In the genomic region with DNA sequence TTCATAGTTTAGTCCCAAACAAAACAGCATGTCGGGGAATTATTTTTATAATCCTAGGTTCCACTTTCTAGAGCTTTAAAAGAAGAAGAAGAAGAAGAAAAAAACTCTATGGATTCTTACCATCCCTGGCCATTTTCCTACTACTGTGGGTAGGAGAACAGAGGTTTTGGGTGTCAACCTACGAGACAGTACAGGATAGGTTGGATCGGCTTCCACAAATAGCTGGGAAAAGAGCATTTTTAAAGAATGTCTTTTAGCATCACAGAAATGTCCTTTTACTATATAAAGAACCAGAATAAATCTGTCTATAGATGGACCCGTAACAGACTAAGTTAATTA, we compare ENCODE assay signal across 9 cellular contexts.
DNase-seq lines count a peak whose midpoint lies in the region; ATAC-seq, FAIRE-seq and TF ChIP-seq lines count a peak whose summit lies in the region.
"Had no signal": no experiment of that assay in that cellular context is flagged by ENCODE, and none has a peak within 500 bp of the region (broad histone marks: within the 10 kb centered on the region; RNA-seq: fewer than 3 reads in every experiment).

No MANE protein-coding gene starts in this region.

- H4K91ac ChIP-seq in IMR-90 (ENCODE audit: insufficient read depth, low read depth, low read length), result peak overlapping the region; percentile 60

- peak overlapping the region; percentile 64 to 71; a peak in 3 of 4 replicates for H4K8ac ChIP-seq in IMR-90 (ENCODE audit: low read depth in 2 of 2, low read length in 2 of 2)

- 0 out of 2 replicates have a peak overlapping the region, but pooled peaks have one; percentile 64 for H2BK20ac ChIP-seq in IMR-90 (ENCODE audit: low read depth, low read length)

- no peak overlapping the region for H2AFZ ChIP-seq in IMR-90 (replicated peaks; ENCODE audit: low read length, poor library complexity)

- peak overlapping the region; percentile 79; the same call in 1 of the 2 replicates for H3K4ac ChIP-seq in IMR-90 (ENCODE audit: low read depth, low read length)

- TF ChIP-seq CTCF in IMR-90 (conservative IDR thresholded peaks at IDR 0.05; ENCODE audit: low read depth, low read length), result no peak
- TF ChIP-seq CTCF in esophagus squamous epithelium (IDR thresholded peaks at IDR 0.05), result no peak
- no peak for TF ChIP-seq CTCF in kidney (IDR thresholded peaks at IDR 0.05; ENCODE audit: borderline replicate concordance, extremely low read depth, insufficient read depth)

- H3K9ac ChIP-seq in IMR-90 (ENCODE audit: low read depth, low read length) (peak overlapping the region; percentile 52), SK-N-MC (ENCODE audit: insufficient read length) (peak overlapping the region; percentile 51), kidney (ENCODE audit: low read length in 2 of 2) (no peak overlapping the region)

- H3K27ac Mint-ChIP-seq in stimulated activated effector memory CD8-positive, alpha-beta T cell treated with anti-CD3 and anti-CD28 coated beads, Interleukin-12 subunit alpha, Interleukin-12 subunit beta, amount 100 ng/mL, for 72 hours, result peak overlapping the region; percentile 91

- BruUV-seq in IMR-90 (replicated peaks; lab: Mats Ljungman, UMichigan), result no TSS peak

- CTCF ChIA-PET in IMR-90 (lab: Yijun Ruan, JAX), result interaction anchor here (1.2 kb wide), 1 partner anchor 105 kb away, joined by 3 read pairs; no protein-coding TSS in a partner anchor

- peaks cover 6% of the 10 kb centered on the region for H3K36me3 Mint-ChIP-seq in stimulated activated effector memory CD8-positive, alpha-beta T cell treated with anti-CD3 and anti-CD28 coated beads, Interleukin-12 subunit alpha, Interleukin-12 subunit beta, amount 100 ng/mL, for 72 hours

- peak overlapping the region; percentile 79 for H3K14ac ChIP-seq in IMR-90 (replicated peaks; ENCODE audit: low read depth, low read length)

- H3K27me3 ChIP-seq in IMR-90 (ENCODE audit: control insufficient read depth, insufficient read depth, low read length) (no peaks in the 10 kb centered on the region), esophagus squamous epithelium (no peaks in the 10 kb centered on the region)

- peaks cover 53% of the 10 kb centered on the region for H3K4me1 Mint-ChIP-seq in stimulated activated effector memory CD8-positive, alpha-beta T cell treated with anti-CD3 and anti-CD28 coated beads, Interleukin-12 subunit alpha, Interleukin-12 subunit beta, amount 100 ng/mL, for 72 hours

- H3K27ac ChIP-seq in IMR-90 (ENCODE audit: insufficient read depth, low read length) (peak overlapping the region; percentile 76), SK-N-MC (peak overlapping the region; percentile 95), esophagus squamous epithelium (peak overlapping the region; percentile 46 to 70 (median 64)), kidney (ENCODE audit: low read depth in 2 of 2, low read length in 2 of 2) (peak overlapping the region in 1 of 2 donors; percentile 61)

- dilution Hi-C loops in IMR-90 (cut with HindIII; ENCODE audit: low sequenced_read_pairs, unreplicated experiment), result no loop called here

- peaks cover 4% of the 10 kb centered on the region for H3K9me3 ChIP-seq in IMR-90 (ENCODE audit: control insufficient read depth, insufficient read depth, low read length)
- no peaks in the 10 kb centered on the region for H3K9me3 ChIP-seq in SK-N-MC (ENCODE audit: low read depth, low read length)
- peaks cover 0 to 4% (median 0%) of the 10 kb centered on the region in 3 donors for H3K9me3 ChIP-seq in esophagus squamous epithelium
- H3K9me3 ChIP-seq in kidney (ENCODE audit: control insufficient read depth in 1 of 2, low read length in 2 of 2), result peaks cover 0 to 7% of the 10 kb centered on the region in 2 donors

- 0 out of 2 replicates have a peak, but pooled peaks cover 8% of the 10 kb centered on the region for H4K20me1 ChIP-seq in IMR-90 (ENCODE audit: insufficient read depth, low read length)

- peaks cover 8% of the 10 kb centered on the region for H3K9me3 Mint-ChIP-seq in stimulated activated effector memory CD8-positive, alpha-beta T cell treated with anti-CD3 and anti-CD28 coated beads, Interleukin-12 subunit alpha, Interleukin-12 subunit beta, amount 100 ng/mL, for 72 hours

- no peak for ATAC-seq in IMR-90 (ENCODE audit: low read depth)
- no peak for ATAC-seq in stimulated activated effector memory CD8-positive, alpha-beta T cell treated with anti-CD3 and anti-CD28 coated beads, Interleukin-12 subunit alpha, Interleukin-12 subunit beta, amount 100 ng/mL, for 72 hours

- peaks cover 24 to 62% of the 10 kb centered on the region in 2 experiments for H3K79me1 ChIP-seq in IMR-90 (ENCODE audit: low read depth in 1 of 2, low read length in 2 of 2)

- peak overlapping the region; percentile 67 for H3K4me3 Mint-ChIP-seq in stimulated activated effector memory CD8-positive, alpha-beta T cell treated with anti-CD3 and anti-CD28 coated beads, Interleukin-12 subunit alpha, Interleukin-12 subunit beta, amount 100 ng/mL, for 72 hours

- no peak overlapping the region for H3K56ac ChIP-seq in IMR-90 (ENCODE audit: extremely low read depth, insufficient read depth, low read length)

- POLR2A ChIA-PET in IMR-90 (lab: Charles Lee; ENCODE audit: unreplicated experiment), result interaction anchor here (0.6 kb wide), 1 partner anchor 238 kb away, joined by 3 read pairs; no protein-coding TSS in a partner anchor

- H3K4me1 ChIP-seq in IMR-90 (ENCODE audit: control insufficient read depth, insufficient read depth, low read length) (peaks cover 16% of the 10 kb centered on the region), esophagus squamous epithelium (peaks cover 4 to 57% (median 18%) of the 10 kb centered on the region in 3 donors), kidney (ENCODE audit: control insufficient read depth in 1 of 2, insufficient read depth in 1 of 2, low read depth in 1 of 2, low read length in 2 of 2) (peaks cover 4 to 14% of the 10 kb centered on the region in 2 donors)

- FAIRE-seq in kidney (lab: Jason Lieb, UNC), result no peak

- H3K36me3 ChIP-seq in IMR-90 (ENCODE audit: control insufficient read depth, insufficient read depth, low read length) (peaks cover 7% of the 10 kb centered on the region), SK-N-MC (ENCODE audit: insufficient read depth, low read length) (no peaks in the 10 kb centered on the region), esophagus squamous epithelium (no peaks in the 10 kb centered on the region), kidney (ENCODE audit: control insufficient read depth in 1 of 2, insufficient read depth in 2 of 2, low read length in 2 of 2) (no peaks in the 10 kb centered on the region)

- H3K23ac ChIP-seq in IMR-90 (ENCODE audit: low read depth, low read length), result no peak overlapping the region

- H4K5ac ChIP-seq in IMR-90 (ENCODE audit: low read depth, low read length), result peak overlapping the region; percentile 55; the same call in 1 of the 2 replicates

- intact Hi-C loops in IMR-90 (cut with micrococcal nuclease), result loop anchor here (5.0 kb wide), 2 partner anchors 64 to 154 kb away; partner anchors contain the start of gene RBMS1
- intact Hi-C loops in esophagus squamous epithelium (cut with DNase I), result no loop called here
- intact Hi-C loops in kidney (cut with DNase I), result no loop called here

- H3K9me1 ChIP-seq in IMR-90 (ENCODE audit: insufficient read depth, low read length), result peaks cover 6% of the 10 kb centered on the region; the same call in 1 of the 2 replicates

- H3K18ac ChIP-seq in IMR-90 (ENCODE audit: low read depth, low read length), result peak overlapping the region; percentile 67

- H3K4me2 ChIP-seq in IMR-90 (ENCODE audit: low read depth, low read length), result peak overlapping the region; percentile 70

- H2BK5ac ChIP-seq in IMR-90 (ENCODE audit: low read depth, low read length, poor library complexity, severe bottlenecking), result peak overlapping the region; percentile 91

- no CpG with 5 or more reads among the region's 4 CpGs for WGBS in IMR-90 (ENCODE audit: extremely low coverage in 2 of 2, insufficient read length in 1 of 2), 2 experiments
- 54 to 59% methylated on average over 4 of the region's 4 CpGs for WGBS in esophagus squamous epithelium, 2 donors

- 0 out of 2 replicates have a peak overlapping the region, but pooled peaks have one; percentile 41 for H2AK5ac ChIP-seq in IMR-90 (ENCODE audit: low read depth, low read length)

- no peak for DNase-seq in IMR-90
- no peak for DNase-seq in SK-N-MC (ENCODE audit: low read depth, low spot score)
- no peak for DNase-seq in esophagus squamous epithelium (lab: John Stamatoyannopoulos, UW)
- DNase-seq in stimulated activated effector memory CD8-positive, alpha-beta T cell treated with anti-CD3 and anti-CD28 coated beads, Interleukin-12 subunit alpha, Interleukin-12 subunit beta, amount 100 ng/mL, for 72 hours (ENCODE audit: low spot score in 2 of 2), result no peak
- no peak for DNase-seq in NOMO-1 (lab: John Stamatoyannopoulos, UW; ENCODE audit: unreplicated experiment in 2 of 2)
- no peak for DNase-seq in kidney
- no peak for DNase-seq in NOMO-1 treated with DMSO at 0.1 percent for 48 hours (lab: John Stamatoyannopoulos, UW; ENCODE audit: unreplicated experiment)
- DNase-seq: NCI-H1105 treated with DMSO at 0.1 percent for 48 hours; stimulated activated CD4-positive, alpha-beta T cell treated with anti-CD3 and anti-CD28 coated beads, Interleukin-2, amount 100 ng/mL, for 48 hours had no signal

- no peak for TF ChIP-seq RAD21 in IMR-90 (IDR thresholded peaks at IDR 0.05; ENCODE audit: low read length)

- no peak overlapping the region; the same call in 2 of the 3 replicates for H2BK15ac ChIP-seq in IMR-90 (ENCODE audit: low read depth, low read length)

- in situ Hi-C loops in IMR-90 (cut with MboI; ENCODE audit: low sequenced_read_pairs), result no loop called here

- TF ChIP-seq POLR2A in IMR-90 (IDR thresholded peaks at IDR 0.05; ENCODE audit: low read depth, low read length) (no peak), esophagus squamous epithelium (IDR thresholded peaks at IDR 0.05) (no peak)

- H3K4me3 ChIP-seq in IMR-90 (ENCODE audit: insufficient read depth, low read depth, low read length) (no peak overlapping the region), SK-N-MC (peak overlapping the region; percentile 71), esophagus squamous epithelium (peak overlapping the region in 1 of 4 donors; percentile 36), kidney (ENCODE audit: low read length in 2 of 2) (no peak overlapping the region)

- H2BK120ac ChIP-seq in IMR-90 (ENCODE audit: low read depth, low read length), result peak overlapping the region; percentile 89; the same call in 1 of the 2 replicates

- no peak overlapping the region for H2AK9ac ChIP-seq in IMR-90 (replicated peaks; ENCODE audit: low read depth, low read length, poor library complexity)

TF ChIP-seq in IMR-90, 13 proteins besides CTCF, POLR2A, EP300 and RAD21 (continues in another document):
- TF ChIP-seq SMC3 (IDR thresholded peaks at IDR 0.05; ENCODE audit: low read depth, low read length), result no peak

Comparison
In these comparisons a context has a peak if more than half of its experiments do, and no peak if none do; other contexts are left out.
1. H3K9ac ChIP-seq: peak in IMR-90 (single experiment) and SK-N-MC (single experiment); none in kidney (0 of 2).